Comparison of ENCODE assay signal across 16 cellular contexts in the genomic region with DNA sequence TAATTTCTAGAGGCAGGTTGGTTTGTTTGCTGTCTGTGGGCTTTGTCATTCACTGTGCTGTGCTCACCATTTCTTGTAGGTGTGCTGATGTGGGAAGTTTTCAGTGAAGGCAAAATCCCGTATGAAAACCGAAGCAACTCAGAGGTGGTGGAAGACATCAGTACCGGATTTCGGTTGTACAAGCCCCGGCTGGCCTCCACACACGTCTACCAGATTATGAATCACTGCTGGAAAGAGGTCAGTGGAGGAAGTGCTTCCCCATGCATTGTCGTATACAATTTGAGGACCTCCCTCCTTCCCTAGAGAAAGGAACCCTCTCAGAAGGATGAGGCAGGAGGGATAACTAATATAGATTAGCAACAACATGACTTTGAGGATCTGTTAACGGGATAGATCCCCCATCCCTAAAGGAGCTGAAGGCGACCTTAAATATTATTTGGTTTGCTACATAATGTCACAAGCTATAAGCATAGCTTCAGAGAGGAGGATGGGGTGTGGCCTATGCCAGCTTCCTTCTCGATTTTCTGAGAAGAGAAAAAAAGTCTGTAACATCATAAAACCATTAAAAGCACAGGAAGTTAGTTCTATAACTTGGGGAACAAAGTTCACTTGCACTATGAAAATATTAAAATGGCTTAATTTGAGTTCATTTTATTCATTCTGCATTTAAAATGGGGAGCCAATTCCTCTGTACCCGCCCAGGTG. TPM values are rescaled to one million over a fixed set of nuclear protein-coding genes. Genes with fewer than 3 reads are reported as not detected.
DNase-seq lines count a peak whose midpoint lies in the region; ATAC-seq and TF ChIP-seq lines count a peak whose summit lies in the region.
"Had no signal": no experiment of that assay in that cellular context is flagged by ENCODE, and none has a peak within 500 bp of the region (broad histone marks: within the 10 kb centered on the region; RNA-seq: fewer than 3 reads in every experiment).

No MANE protein-coding gene starts in this region.

- peak in 2 of 3 donors; percentile 66 to 90 for DNase-seq in CD4-positive, CD25-positive, alpha-beta regulatory T cell
- no peak for DNase-seq in GM23338 (ENCODE audit: low spot score)
- no peak for DNase-seq in activated T-cell treated with anti-CD3 and anti-CD28 coated beads, Interleukin-2, amount 50 U/mL, for 72 hours
- DNase-seq in lower lobe of right lung, result no peak
- no peak for DNase-seq in nucleus accumbens (lab: John Stamatoyannopoulos, UW)
- no peak for DNase-seq in endothelial cell (ENCODE audit: low spot score)
- no peak for DNase-seq in amygdala (lab: John Stamatoyannopoulos, UW)
- DNase-seq: BE2C, NCI-H1092 treated with DMSO at 0.1 percent for 48 hours, SIG-M5 had no signal

- H3K27me3 Mint-ChIP-seq in CD4-positive, CD25-positive, alpha-beta regulatory T cell, result no peaks in the 10 kb centered on the region
- H3K27me3 Mint-ChIP-seq in GM23338 (ENCODE audit: insufficient read depth, low read depth, poor library complexity), result peaks cover 2% of the 10 kb centered on the region
- H3K27me3 Mint-ChIP-seq in activated T-cell treated with anti-CD3 and anti-CD28 coated beads, Interleukin-2, amount 50 U/mL, for 72 hours (ENCODE audit: low read depth), result no peaks in the 10 kb centered on the region
- H3K27me3 Mint-ChIP-seq in endothelial cell (ENCODE audit: unreplicated experiment), result no peaks in the 10 kb centered on the region

- no peaks in the 10 kb centered on the region for H3K9me2 ChIP-seq in GM23338 (ENCODE audit: insufficient read depth)

- no peaks in the 10 kb centered on the region for H3K27me3 ChIP-seq in CD4-positive, CD25-positive, alpha-beta regulatory T cell (ENCODE audit: control insufficient read depth, insufficient read depth, low read length)
- H3K27me3 ChIP-seq in GM23338 (ENCODE audit: insufficient read depth), result no peaks in the 10 kb centered on the region
- no peaks in the 10 kb centered on the region for H3K27me3 ChIP-seq in lower lobe of right lung (ENCODE audit: low read depth)
- H3K27me3 ChIP-seq: ascending aorta had no signal

- H3K79me2 ChIP-seq in GM23338 (replicated peaks; ENCODE audit: insufficient read depth), result no peaks in the 10 kb centered on the region
- H3K79me2 ChIP-seq: parathyroid adenoma had no signal

- H3K36me3 Mint-ChIP-seq in CD4-positive, CD25-positive, alpha-beta regulatory T cell, result peaks cover 85% of the 10 kb centered on the region
- H3K36me3 Mint-ChIP-seq in GM23338 (ENCODE audit: low read depth) (no peaks in the 10 kb centered on the region), endothelial cell (ENCODE audit: low read depth, unreplicated experiment) (no peaks in the 10 kb centered on the region)
- peaks cover 36 to 71% of the 10 kb centered on the region in 2 donors for H3K36me3 Mint-ChIP-seq in activated T-cell treated with anti-CD3 and anti-CD28 coated beads, Interleukin-2, amount 50 U/mL, for 72 hours (ENCODE audit: insufficient read depth in 2 of 2)

- peak overlapping the region; percentile 70 to 91 (median 77) for H3K4me3 Mint-ChIP-seq in CD4-positive, CD25-positive, alpha-beta regulatory T cell
- no peak overlapping the region for H3K4me3 Mint-ChIP-seq in GM23338
- H3K4me3 Mint-ChIP-seq in activated T-cell treated with anti-CD3 and anti-CD28 coated beads, Interleukin-2, amount 50 U/mL, for 72 hours, result peak overlapping the region; percentile 3 to 68
- H3K4me3 Mint-ChIP-seq in endothelial cell (ENCODE audit: unreplicated experiment), result no peak overlapping the region

- H3K4me2 ChIP-seq in GM23338, result no peak overlapping the region

- peak overlapping the region; percentile 66 for H3K4me3 ChIP-seq in CD4-positive, CD25-positive, alpha-beta regulatory T cell (ENCODE audit: low read depth, low read length)
- H3K4me3 ChIP-seq in GM23338 (no peak overlapping the region), lower lobe of right lung (no peak overlapping the region)
- H3K4me3 ChIP-seq: ascending aorta, coronary artery, K562 had no signal

- H3K36me3 ChIP-seq in CD4-positive, CD25-positive, alpha-beta regulatory T cell (ENCODE audit: control insufficient read depth, insufficient read depth, low read length), result peaks cover 99% of the 10 kb centered on the region
- no peaks in the 10 kb centered on the region for H3K36me3 ChIP-seq in GM23338 (ENCODE audit: insufficient read depth)
- no peaks in the 10 kb centered on the region for H3K36me3 ChIP-seq in lower lobe of right lung
- H3K36me3 ChIP-seq: ascending aorta, BE2C had no signal

- H3K9me3 ChIP-seq in CD4-positive, CD25-positive, alpha-beta regulatory T cell (ENCODE audit: control insufficient read depth in 2 of 2, low read length in 2 of 2), result no peaks in the 10 kb centered on the region
- no peaks in the 10 kb centered on the region for H3K9me3 ChIP-seq in lower lobe of right lung
- H3K9me3 ChIP-seq: ascending aorta, BE2C had no signal

- H3K27ac ChIP-seq in CD4-positive, CD25-positive, alpha-beta regulatory T cell (ENCODE audit: insufficient read depth, low read length, poor library complexity, severe bottlenecking), result peak overlapping the region; percentile 83
- no peak overlapping the region for H3K27ac ChIP-seq in GM23338 (ENCODE audit: low read depth)
- no peak overlapping the region for H3K27ac ChIP-seq in lower lobe of right lung
- H3K27ac ChIP-seq: ascending aorta, coronary artery, parathyroid adenoma had no signal

- peak overlapping the region; percentile 67 for H2AFZ ChIP-seq in GM23338
- H2AFZ ChIP-seq: parathyroid adenoma had no signal

- H4K20me1 ChIP-seq in GM23338 (replicated peaks; ENCODE audit: insufficient read depth), result no peaks in the 10 kb centered on the region

- H3K27ac Mint-ChIP-seq in CD4-positive, CD25-positive, alpha-beta regulatory T cell, result peak overlapping the region; percentile 90 to 97 (median 90)
- H3K27ac Mint-ChIP-seq in GM23338 (no peak overlapping the region), endothelial cell (ENCODE audit: unreplicated experiment) (no peak overlapping the region)
- peak overlapping the region; percentile 94 for H3K27ac Mint-ChIP-seq in activated T-cell treated with anti-CD3 and anti-CD28 coated beads, Interleukin-2, amount 50 U/mL, for 72 hours

- no peaks in the 10 kb centered on the region for H3F3A ChIP-seq in GM23338 (replicated peaks; ENCODE audit: low read depth)

- TF ChIP-seq CTCF in GM23338 (conservative IDR thresholded peaks at IDR 0.05; ENCODE audit: low read depth in 2 of 2) (no peak), lower lobe of right lung (IDR thresholded peaks at IDR 0.05) (no peak), endothelial cell (IDR thresholded peaks at IDR 0.05; ENCODE audit: unreplicated experiment) (no peak)

- peaks cover 68 to 96% (median 80%) of the 10 kb centered on the region in 4 donors for H3K4me1 Mint-ChIP-seq in CD4-positive, CD25-positive, alpha-beta regulatory T cell
- H3K4me1 Mint-ChIP-seq in GM23338, result peaks cover 7% of the 10 kb centered on the region
- peaks cover 99% of the 10 kb centered on the region for H3K4me1 Mint-ChIP-seq in activated T-cell treated with anti-CD3 and anti-CD28 coated beads, Interleukin-2, amount 50 U/mL, for 72 hours (ENCODE audit: low read depth)
- H3K4me1 Mint-ChIP-seq in endothelial cell (ENCODE audit: unreplicated experiment), result no peaks in the 10 kb centered on the region

- peak; percentile 44 to 51 for ATAC-seq in CD4-positive, CD25-positive, alpha-beta regulatory T cell (ENCODE audit: low read depth in 2 of 2)
- ATAC-seq in GM23338 (no peak), lower lobe of right lung (peak; percentile 37 to 51), GM18868 (IDR thresholded peaks at IDR 0.05; ENCODE audit: unreplicated experiment) (no peak)
- no peak for ATAC-seq in activated T-cell treated with anti-CD3 and anti-CD28 coated beads, Interleukin-2, amount 50 U/mL, for 72 hours (replicated peaks in 1 of 2)
- ATAC-seq: esophagus mucosa, K562 had no signal

- intact Hi-C loops in lower lobe of right lung (cut with DNase I), result no loop called here

- no peaks in the 10 kb centered on the region for H3K9me3 Mint-ChIP-seq in CD4-positive, CD25-positive, alpha-beta regulatory T cell
- H3K9me3 Mint-ChIP-seq in GM23338 (no peaks in the 10 kb centered on the region), endothelial cell (ENCODE audit: unreplicated experiment) (no peaks in the 10 kb centered on the region)
- no peaks in the 10 kb centered on the region for H3K9me3 Mint-ChIP-seq in activated T-cell treated with anti-CD3 and anti-CD28 coated beads, Interleukin-2, amount 50 U/mL, for 72 hours

- H3K4me1 ChIP-seq in CD4-positive, CD25-positive, alpha-beta regulatory T cell (ENCODE audit: control insufficient read depth, insufficient read depth, low read length, poor library complexity, severe bottlenecking), result peaks cover 87% of the 10 kb centered on the region
- H3K4me1 ChIP-seq in GM23338 (ENCODE audit: insufficient read depth) (no peaks in the 10 kb centered on the region), lower lobe of right lung (peaks cover 6% of the 10 kb centered on the region)
- H3K4me1 ChIP-seq: ascending aorta, BE2C, parathyroid adenoma had no signal

TF ChIP-seq in GM23338, 12 proteins besides CTCF, POLR2A, EP300 and RAD21 (continues in another document):
- TF ChIP-seq NANOG (IDR thresholded peaks at IDR 0.05; ENCODE audit: borderline replicate concordance), result no peak
- no peak for TF ChIP-seq EZH2phosphoT487 (IDR thresholded peaks at IDR 0.05; ENCODE audit: unreplicated experiment)
- no peak for TF ChIP-seq ZNF331 (CRISPR knock-in tag; IDR thresholded peaks at IDR 0.05; ENCODE audit: low read depth)
- TF ChIP-seq POLR2AphosphoS5 (IDR thresholded peaks at IDR 0.05; ENCODE audit: low read depth), result no peak
- TF ChIP-seq ZNF114 (CRISPR knock-in tag; IDR thresholded peaks at IDR 0.05), result no peak

RNA-seq across cellular contexts. Expression of a gene that starts 17.0 kb away (rescaled TPM):
- total RNA-seq in CD4-positive, CD25-positive, alpha-beta regulatory T cell, result 357 TPM
- 100 to 1,000 TPM; 332 to 383 (median 360) TPM for polyA plus RNA-seq in CD4-positive, CD25-positive, alpha-beta regulatory T cell
- 78.4 and 98.4 TPM in 2 replicates for total RNA-seq in GM23338 (2014; rRNA removed; shearing (Covaris generic))
- 54.1 and 58.9 TPM in 2 replicates for polyA plus RNA-seq in GM23338 (2016; fragmentation: Nextera tagmentation; extraction: Ambion mirVana)
- total RNA-seq in activated T-cell treated with anti-CD3 and anti-CD28 coated beads, Interleukin-2, amount 50 U/mL, for 72 hours, result 100 to 1,000 TPM; 235 to 288 TPM
- total RNA-seq in lower lobe of right lung (36.6 TPM), endothelial cell (ENCODE audit: unreplicated experiment) (42.9 TPM)

Comparison
In these comparisons a context has a peak if more than half of its experiments do, and no peak if none do; other contexts are left out.
1. ATAC-seq: peak in CD4-positive, CD25-positive, alpha-beta regulatory T cell (2 of 2) and lower lobe of right lung (2 of 2); none in GM23338 (single experiment), activated T-cell treated with anti-CD3 and anti-CD28 coated beads, Interleukin-2, amount 50 U/mL, for 72 hours (0 of 2) and GM18868 (single experiment).
2. DNase-seq: peak in CD4-positive, CD25-positive, alpha-beta regulatory T cell (2 of 3); none in GM23338 (single experiment), activated T-cell treated with anti-CD3 and anti-CD28 coated beads, Interleukin-2, amount 50 U/mL, for 72 hours (0 of 2), lower lobe of right lung (single experiment), nucleus accumbens (0 of 56), endothelial cell (single experiment) and amygdala (0 of 56).
3. H3K27ac Mint-ChIP-seq: peak in CD4-positive, CD25-positive, alpha-beta regulatory T cell (3 of 3) and activated T-cell treated with anti-CD3 and anti-CD28 coated beads, Interleukin-2, amount 50 U/mL, for 72 hours (single experiment); none in GM23338 (single experiment) and endothelial cell (single experiment).
4. H3K4me3 Mint-ChIP-seq: peak in CD4-positive, CD25-positive, alpha-beta regulatory T cell (4 of 4) and activated T-cell treated with anti-CD3 and anti-CD28 coated beads, Interleukin-2, amount 50 U/mL, for 72 hours (2 of 2); none in GM23338 (single experiment) and endothelial cell (single experiment).